In genomic region chr17:6651483-6652452, GRCh38 we compare ENCODE assay signal across 8 cellular contexts. TPM values are rescaled to one million over a fixed set of nuclear protein-coding genes. Genes with fewer than 3 reads are reported as not detected.
DNase-seq lines count a peak whose midpoint lies in the region; ATAC-seq and TF ChIP-seq lines count a peak whose summit lies in the region.

TSS of gene C17orf100 (plus strand) at chr17:6651762. CDS start at chr17:6651914, 152 bp downstream.
TSS of gene MED31 (minus strand) at chr17:6651605. CDS start at chr17:6651528, 77 bp downstream.

- no peak for TF ChIP-seq CTCF in WTC11 (IDR thresholded peaks at IDR 0.05)
- TF ChIP-seq CTCF in cardiac fibroblast (IDR thresholded peaks at IDR 0.05; ENCODE audit: low read depth, low read length), result no peak
- TF ChIP-seq CTCF in smooth muscle cell (IDR thresholded peaks at IDR 0.05; ENCODE audit: borderline replicate concordance, insufficient read depth, poor library complexity, severe bottlenecking), result no peak

- H3K9me3 ChIP-seq in smooth muscle cell (replicated peaks; ENCODE audit: low read depth), result no peaks in the 10 kb centered on the region

- H3K27ac Mint-ChIP-seq in WTC11, result peak within 1 kb of the TSS; percentile 96
- peak within 1 kb of the TSS; percentile 97 to 100 (median 100) for H3K27ac Mint-ChIP-seq in immature natural killer cell

- POLR2A ChIA-PET in WTC11 (lab: Charles Lee), result interaction anchor here (1.0 kb wide), 1 partner anchor 208 kb away, joined by 3 read pairs; the partner anchor contains the start of gene PIMREG

- H3K9ac ChIP-seq in smooth muscle cell (ENCODE audit: low read depth), result peak within 1 kb of the TSS; percentile 98

- peak within 1 kb of the TSS; percentile 99 for H3K4me3 Mint-ChIP-seq in WTC11
- H3K4me3 Mint-ChIP-seq in immature natural killer cell, result peak within 1 kb of the TSS; percentile 94 to 100 (median 98)

- CTCF ChIA-PET in WTC11 (lab: Charles Lee), result interaction anchor here (1.0 to 1.4 kb wide), 3 partner anchors 12 to 179 kb away, joined by 3 to 4 read pairs (median 4); partner anchors contain the start of gene KIAA0753

- H3K9me3 Mint-ChIP-seq in WTC11 (no peaks in the 10 kb centered on the region), immature natural killer cell (peaks cover 0 to 1% (median 0%) of the 10 kb centered on the region in 6 donors)

- H3K36me3 ChIP-seq in smooth muscle cell (ENCODE audit: low read depth), result peaks cover 6% of the 10 kb centered on the region

- in situ Hi-C loops in ACHN (cut with HindIII; ENCODE audit: low pct_ligation_motif_present, low pct_unique_long_range_greater_than_20kb, low sequenced_read_pairs), result no loop called here

- peak within 1 kb of the TSS; percentile 98 for H3K27ac ChIP-seq in smooth muscle cell (ENCODE audit: low read depth)

- H3K4me1 Mint-ChIP-seq in WTC11 (peaks cover 50% of the 10 kb centered on the region), immature natural killer cell (peaks cover 45 to 69% of the 10 kb centered on the region in 2 donors)

- peaks cover 41% of the 10 kb centered on the region for H3K4me1 ChIP-seq in smooth muscle cell (ENCODE audit: low read depth)

- peaks cover 39% of the 10 kb centered on the region for H4K20me1 ChIP-seq in smooth muscle cell (ENCODE audit: low read depth)

- DNase-seq in ACHN (peak; percentile 93), NCI-H2227 treated with DMSO at 0.1 percent for 48 hours (lab: John Stamatoyannopoulos, UW) (peak; percentile 86), WTC11 (ENCODE audit: low spot score) (peak; percentile 94), cardiac fibroblast (ENCODE audit: low read depth in 2 of 2) (peak; percentile 92 to 93), immature natural killer cell (peak; percentile 92), smooth muscle cell (lab: John Stamatoyannopoulos, UW; ENCODE audit: unreplicated experiment) (peak; percentile 75)

- WGBS in smooth muscle cell (ENCODE audit: low lambda C conversion rate), result 33% methylated on average over 73 of the region's 79 CpGs

- H3K4me3 ChIP-seq in cardiac fibroblast (replicated peaks in 1 of 2; ENCODE audit: low read depth in 2 of 2, low read length in 2 of 2) (peak within 1 kb of the TSS; percentile 83 to 98), smooth muscle cell (peak within 1 kb of the TSS; percentile 80)

- no peaks in the 10 kb centered on the region for H3F3A ChIP-seq in smooth muscle cell (ENCODE audit: low read depth)

- H3K36me3 Mint-ChIP-seq in WTC11 (peaks cover 22% of the 10 kb centered on the region), immature natural killer cell (peaks cover 7 to 12% (median 9%) of the 10 kb centered on the region in 3 donors)

- ATAC-seq in GM18907 (IDR thresholded peaks at IDR 0.05; ENCODE audit: unreplicated experiment), result peak; percentile 88
- peak; percentile 71 for ATAC-seq in HG03139 (IDR thresholded peaks at IDR 0.05; ENCODE audit: unreplicated experiment)
- peak; percentile 79 for ATAC-seq in WTC11

- peaks cover 43% of the 10 kb centered on the region for H3K27me3 ChIP-seq in smooth muscle cell (ENCODE audit: low read depth)

- H2AFZ ChIP-seq in smooth muscle cell (ENCODE audit: low read depth), result peak within 1 kb of the TSS; percentile 85

- H3K4me2 ChIP-seq in smooth muscle cell, result peak within 1 kb of the TSS; percentile 87

- H3K79me2 ChIP-seq in smooth muscle cell (ENCODE audit: low read depth), result peaks cover 41% of the 10 kb centered on the region

- peaks cover 35% of the 10 kb centered on the region for H3K27me3 Mint-ChIP-seq in WTC11 (ENCODE audit: low read depth)
- H3K27me3 Mint-ChIP-seq in immature natural killer cell (ENCODE audit: low read depth in 3 of 3), result peaks cover 14 to 31% (median 19%) of the 10 kb centered on the region in 3 donors

TF ChIP-seq in WTC11, 78 proteins besides CTCF, POLR2A, EP300 and RAD21 (continues in another document):
- TF ChIP-seq NR2C2 (CRISPR knock-in tag; IDR thresholded peaks at IDR 0.05), result peak; percentile 82
- no peak for TF ChIP-seq ZNF416 (CRISPR knock-in tag; IDR thresholded peaks at IDR 0.05)
- TF ChIP-seq FOXJ3 (CRISPR knock-in tag; IDR thresholded peaks at IDR 0.05; ENCODE audit: borderline replicate concordance), result 0 out of 2 replicates have a peak, but pooled peaks have one; percentile 56
- TF ChIP-seq CREB1 (CRISPR knock-in tag; IDR thresholded peaks at IDR 0.05), result peak; percentile 83; the same call in 1 of the 2 replicates
- TF ChIP-seq, protein P1, sequence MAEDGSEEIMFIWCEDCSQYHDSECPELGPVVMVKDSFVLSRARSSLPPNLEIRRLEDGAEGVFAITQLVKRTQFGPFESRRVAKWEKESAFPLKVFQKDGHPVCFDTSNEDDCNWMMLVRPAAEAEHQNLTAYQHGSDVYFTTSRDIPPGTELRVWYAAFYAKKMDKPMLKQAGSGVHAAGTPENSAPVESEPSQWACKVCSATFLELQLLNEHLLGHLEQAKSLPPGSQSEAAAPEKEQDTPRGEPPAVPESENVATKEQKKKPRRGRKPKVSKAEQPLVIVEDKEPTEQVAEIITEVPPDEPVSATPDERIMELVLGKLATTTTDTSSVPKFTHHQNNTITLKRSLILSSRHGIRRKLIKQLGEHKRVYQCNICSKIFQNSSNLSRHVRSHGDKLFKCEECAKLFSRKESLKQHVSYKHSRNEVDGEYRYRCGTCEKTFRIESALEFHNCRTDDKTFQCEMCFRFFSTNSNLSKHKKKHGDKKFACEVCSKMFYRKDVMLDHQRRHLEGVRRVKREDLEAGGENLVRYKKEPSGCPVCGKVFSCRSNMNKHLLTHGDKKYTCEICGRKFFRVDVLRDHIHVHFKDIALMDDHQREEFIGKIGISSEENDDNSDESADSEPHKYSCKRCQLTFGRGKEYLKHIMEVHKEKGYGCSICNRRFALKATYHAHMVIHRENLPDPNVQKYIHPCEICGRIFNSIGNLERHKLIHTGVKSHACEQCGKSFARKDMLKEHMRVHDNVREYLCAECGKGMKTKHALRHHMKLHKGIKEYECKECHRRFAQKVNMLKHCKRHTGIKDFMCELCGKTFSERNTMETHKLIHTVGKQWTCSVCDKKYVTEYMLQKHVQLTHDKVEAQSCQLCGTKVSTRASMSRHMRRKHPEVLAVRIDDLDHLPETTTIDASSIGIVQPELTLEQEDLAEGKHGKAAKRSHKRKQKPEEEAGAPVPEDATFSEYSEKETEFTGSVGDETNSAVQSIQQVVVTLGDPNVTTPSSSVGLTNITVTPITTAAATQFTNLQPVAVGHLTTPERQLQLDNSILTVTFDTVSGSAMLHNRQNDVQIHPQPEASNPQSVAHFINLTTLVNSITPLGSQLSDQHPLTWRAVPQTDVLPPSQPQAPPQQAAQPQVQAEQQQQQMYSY (CRISPR knock-in tag; IDR thresholded peaks at IDR 0.05), result peak; percentile 61
- 0 out of 2 replicates have a peak, but pooled peaks have one; percentile 16 for TF ChIP-seq ZNF317 (CRISPR knock-in tag; IDR thresholded peaks at IDR 0.05; ENCODE audit: borderline replicate concordance, low read depth)
- no peak for TF ChIP-seq RORB (CRISPR knock-in tag; IDR thresholded peaks at IDR 0.05)
- TF ChIP-seq MXD4 (CRISPR knock-in tag; IDR thresholded peaks at IDR 0.05; ENCODE audit: borderline replicate concordance), result no peak
- TF ChIP-seq, protein P2, sequence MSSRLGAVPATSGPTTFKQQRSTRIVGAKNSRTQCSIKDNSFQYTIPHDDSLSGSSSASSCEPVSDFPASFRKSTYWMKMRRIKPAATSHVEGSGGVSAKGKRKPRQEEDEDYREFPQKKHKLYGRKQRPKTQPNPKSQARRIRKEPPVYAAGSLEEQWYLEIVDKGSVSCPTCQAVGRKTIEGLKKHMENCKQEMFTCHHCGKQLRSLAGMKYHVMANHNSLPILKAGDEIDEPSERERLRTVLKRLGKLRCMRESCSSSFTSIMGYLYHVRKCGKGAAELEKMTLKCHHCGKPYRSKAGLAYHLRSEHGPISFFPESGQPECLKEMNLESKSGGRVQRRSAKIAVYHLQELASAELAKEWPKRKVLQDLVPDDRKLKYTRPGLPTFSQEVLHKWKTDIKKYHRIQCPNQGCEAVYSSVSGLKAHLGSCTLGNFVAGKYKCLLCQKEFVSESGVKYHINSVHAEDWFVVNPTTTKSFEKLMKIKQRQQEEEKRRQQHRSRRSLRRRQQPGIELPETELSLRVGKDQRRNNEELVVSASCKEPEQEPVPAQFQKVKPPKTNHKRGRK (CRISPR knock-in tag; IDR thresholded peaks at IDR 0.05; ENCODE audit: borderline replicate concordance), result no peak
- no peak; the same call in 1 of the 2 replicates for TF ChIP-seq ATF1 (CRISPR knock-in tag; IDR thresholded peaks at IDR 0.05)
- TF ChIP-seq, protein P3, sequence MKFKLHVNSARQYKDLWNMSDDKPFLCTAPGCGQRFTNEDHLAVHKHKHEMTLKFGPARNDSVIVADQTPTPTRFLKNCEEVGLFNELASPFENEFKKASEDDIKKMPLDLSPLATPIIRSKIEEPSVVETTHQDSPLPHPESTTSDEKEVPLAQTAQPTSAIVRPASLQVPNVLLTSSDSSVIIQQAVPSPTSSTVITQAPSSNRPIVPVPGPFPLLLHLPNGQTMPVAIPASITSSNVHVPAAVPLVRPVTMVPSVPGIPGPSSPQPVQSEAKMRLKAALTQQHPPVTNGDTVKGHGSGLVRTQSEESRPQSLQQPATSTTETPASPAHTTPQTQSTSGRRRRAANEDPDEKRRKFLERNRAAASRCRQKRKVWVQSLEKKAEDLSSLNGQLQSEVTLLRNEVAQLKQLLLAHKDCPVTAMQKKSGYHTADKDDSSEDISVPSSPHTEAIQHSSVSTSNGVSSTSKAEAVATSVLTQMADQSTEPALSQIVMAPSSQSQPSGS (CRISPR knock-in tag; IDR thresholded peaks at IDR 0.05; ENCODE audit: borderline replicate concordance, low read depth), result no peak
- TF ChIP-seq CBFB (CRISPR knock-in tag; IDR thresholded peaks at IDR 0.05; ENCODE audit: low read depth), result no peak
- no peak for TF ChIP-seq TP53 (CRISPR knock-in tag; IDR thresholded peaks at IDR 0.05)
- no peak for TF ChIP-seq ZNF671 (CRISPR knock-in tag; IDR thresholded peaks at IDR 0.05)
- no peak for TF ChIP-seq SOX15 (CRISPR knock-in tag; IDR thresholded peaks at IDR 0.05)
- TF ChIP-seq CREM (CRISPR knock-in tag; IDR thresholded peaks at IDR 0.05), result peak; percentile 58; the same call in 1 of the 2 replicates

RNA-seq across cellular contexts. Expression of gene C17orf100, which starts in this region (rescaled TPM):
- total RNA-seq in WTC11 (2021) (2.3 to 2.7 TPM (median 2.6 TPM) in 3 replicates), smooth muscle cell (3.3 and 5.5 TPM in 2 replicates)
- polyA plus RNA-seq in immature natural killer cell (1 to 10 TPM in 2 of 3 donors, not detected in 1; 1.7 to 5.2 TPM), smooth muscle cell (5.8 and 6.5 TPM in 2 replicates)

RNA-seq across cellular contexts. Expression of gene MED31, which starts in this region (rescaled TPM):
- total RNA-seq in WTC11 (2021), result 10.6 to 12.3 TPM (median 11.4 TPM) in 3 replicates
- 10 to 100 TPM; 34.0 to 50.8 (median 34.4) TPM for polyA plus RNA-seq in immature natural killer cell
- 13.7 and 26.3 TPM in 2 replicates for total RNA-seq in smooth muscle cell
- polyA plus RNA-seq in smooth muscle cell, result 57.5 and 59.1 TPM in 2 replicates

Comparison
In these comparisons a context has a peak if more than half of its experiments do, and no peak if none do; other contexts are left out.
1. Peak in every context shown above with its lines: DNase-seq, ATAC-seq, H3K4me3 ChIP-seq and H3K27ac ChIP-seq.